16 cellular contexts compared by ENCODE assay signal in genomic region chr20:41559658-41560057, GRCh38.
"Had no signal": no experiment of that assay in that cellular context is flagged by ENCODE, and none has a peak within 500 bp of the region (broad histone marks: within the 10 kb centered on the region; RNA-seq: fewer than 3 reads in every experiment).

No MANE protein-coding gene starts in this region.

- H3K9me3 ChIP-seq: ascending aorta, breast epithelium, gastrocnemius medialis, tibial nerve had no signal

- ATAC-seq: gastrocnemius medialis, heart right ventricle, sciatic nerve, T-helper 17 cell had no signal

- DNase-seq: activated CD4-positive, alpha-beta T cell treated with anti-CD3 and anti-CD28 coated beads, Interleukin-2, amount 10 ng/mL, durations not matched to agents 24 days and 14 days; activated CD4-positive, CD25-positive, alpha-beta regulatory T cell; activated CD8-positive, alpha-beta memory T cell treated with anti-CD3 and anti-CD28 coated beads for 24 hours; activated naive CD4-positive, alpha-beta T cell treated with Interleukin-2 at 50 U/mL for 16 hours; gastrocnemius medialis; heart right ventricle; spleen; stimulated activated CD4-positive, alpha-beta T cell treated with anti-CD3 and anti-CD28 coated beads, Interleukin-1b, Interleukin-23, amount 100 ng/mL, for 48 hours; substantia nigra; T-helper 17 cell had no signal

- H3K27me3 ChIP-seq: ascending aorta, breast epithelium, gastrocnemius medialis, heart right ventricle, spleen, tibial nerve had no signal

- H3K27me3 Mint-ChIP-seq: activated CD4-positive, alpha-beta T cell treated with anti-CD3 and anti-CD28 coated beads, Interleukin-2, amount 10 ng/mL, durations not matched to agents 24 days and 14 days; dendritic cell treated with granulocyte-macrophage colony-stimulating factor and Interleukin-4, amounts not matched to agents 40 ng/mL and 50 ng/mL, for 4 days; T-helper 17 cell had no signal

- H3K27ac ChIP-seq: ascending aorta, breast epithelium, epithelial cell of prostate, gastrocnemius medialis, heart right ventricle, spleen, tibial nerve had no signal

- H3K36me3 ChIP-seq: ascending aorta, breast epithelium, gastrocnemius medialis, heart right ventricle, tibial nerve had no signal

- H3K4me3 ChIP-seq: ascending aorta, breast epithelium, gastrocnemius medialis, heart right ventricle, spleen, tibial nerve had no signal

- H3K4me3 Mint-ChIP-seq: activated CD4-positive, alpha-beta T cell treated with anti-CD3 and anti-CD28 coated beads, Interleukin-2, amount 10 ng/mL, durations not matched to agents 24 days and 14 days; dendritic cell treated with granulocyte-macrophage colony-stimulating factor and Interleukin-4, amounts not matched to agents 40 ng/mL and 50 ng/mL, for 4 days had no signal

- H3K27ac Mint-ChIP-seq: activated CD4-positive, alpha-beta T cell treated with anti-CD3 and anti-CD28 coated beads, Interleukin-2, amount 10 ng/mL, durations not matched to agents 24 days and 14 days; dendritic cell treated with granulocyte-macrophage colony-stimulating factor and Interleukin-4, amounts not matched to agents 40 ng/mL and 50 ng/mL, for 4 days; T-helper 17 cell had no signal
